ENCODE assay signal across 24 cellular contexts in the genomic region with DNA sequence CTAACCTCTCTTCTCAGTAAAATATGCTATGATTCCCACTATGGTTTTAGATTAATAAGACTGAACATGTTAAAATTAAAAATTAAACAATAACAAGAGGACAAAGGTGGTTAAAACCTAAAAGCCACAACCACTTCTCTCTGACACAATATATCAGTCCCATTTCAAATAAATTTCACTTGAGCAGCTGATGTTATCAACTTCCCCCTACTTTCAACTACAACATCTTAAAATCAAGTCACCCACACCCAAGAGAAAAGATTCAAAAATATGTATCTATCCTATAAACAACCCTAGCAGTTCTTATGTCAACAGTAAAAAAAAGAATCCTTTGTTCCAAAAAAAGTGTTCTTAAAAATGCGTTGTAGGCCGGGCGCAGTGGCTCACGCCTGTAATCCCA. TPM values are rescaled to one million over a fixed set of nuclear protein-coding genes. Genes with fewer than 3 reads are reported as not detected.
DNase-seq lines count a peak whose midpoint lies in the region; TF ChIP-seq lines count a peak whose summit lies in the region.
"Had no signal": no experiment of that assay in that cellular context is flagged by ENCODE, and none has a peak within 500 bp of the region (broad histone marks: within the 10 kb centered on the region; RNA-seq: fewer than 3 reads in every experiment).

No MANE protein-coding gene starts in this region.

- H3K4me1 Mint-ChIP-seq in T-helper 1 cell treated with Interleukin-12 subunit alpha and Interleukin-12 subunit beta and Interleukin-4 antibody, amounts not matched to agents 30 μg/mL and 1 μg/mL, for 36 hours (ENCODE audit: low read depth) = peaks cover 39% of the 10 kb centered on the region
- H3K4me1 Mint-ChIP-seq in CD4-positive, alpha-beta memory T cell = peaks cover 44 to 83% (median 68%) of the 10 kb centered on the region in 4 donors
- peaks cover 58% of the 10 kb centered on the region for H3K4me1 Mint-ChIP-seq in activated CD4-positive, alpha-beta memory T cell treated with anti-CD3 and anti-CD28 coated beads, Interleukin-2, amount 10 ng/mL, durations not matched to agents 7 days and 5 days
- H3K4me1 Mint-ChIP-seq in glutamatergic neuron (ENCODE audit: low read depth, unreplicated experiment) = peaks cover 22% of the 10 kb centered on the region

- H3K27ac ChIP-seq in CD4-positive, alpha-beta memory T cell (ENCODE audit: low read depth, low read length) = no peak overlapping the region
- H3K27ac ChIP-seq: 22Rv1, hepatocyte, thoracic aorta had no signal

- intact Hi-C loops in CD4-positive, alpha-beta memory T cell (cut with micrococcal nuclease) = no loop called here

- no peaks in the 10 kb centered on the region for H3K9me3 ChIP-seq in CD4-positive, alpha-beta memory T cell (ENCODE audit: control insufficient read depth in 1 of 2, low read length in 2 of 2)
- H3K9me3 ChIP-seq: HAP-1, thoracic aorta had no signal

- H3K36me3 ChIP-seq in CD4-positive, alpha-beta memory T cell (ENCODE audit: insufficient read depth, low read length) = peaks cover 15% of the 10 kb centered on the region

- H3K9me3 Mint-ChIP-seq in T-helper 1 cell treated with Interleukin-12 subunit alpha and Interleukin-12 subunit beta and Interleukin-4 antibody, amounts not matched to agents 30 μg/mL and 1 μg/mL, for 36 hours = no peaks in the 10 kb centered on the region
- no peaks in the 10 kb centered on the region for H3K9me3 Mint-ChIP-seq in CD4-positive, alpha-beta memory T cell
- H3K9me3 Mint-ChIP-seq in activated CD4-positive, alpha-beta memory T cell treated with anti-CD3 and anti-CD28 coated beads, Interleukin-2, amount 10 ng/mL, durations not matched to agents 7 days and 5 days = no peaks in the 10 kb centered on the region
- peaks cover 3% of the 10 kb centered on the region for H3K9me3 Mint-ChIP-seq in glutamatergic neuron (ENCODE audit: unreplicated experiment)

- H3K36me3 Mint-ChIP-seq in T-helper 1 cell treated with Interleukin-12 subunit alpha and Interleukin-12 subunit beta and Interleukin-4 antibody, amounts not matched to agents 30 μg/mL and 1 μg/mL, for 36 hours (ENCODE audit: low read depth) = peaks cover 27% of the 10 kb centered on the region
- peaks cover 35 to 48% of the 10 kb centered on the region in 2 donors for H3K36me3 Mint-ChIP-seq in CD4-positive, alpha-beta memory T cell
- peaks cover 55% of the 10 kb centered on the region for H3K36me3 Mint-ChIP-seq in activated CD4-positive, alpha-beta memory T cell treated with anti-CD3 and anti-CD28 coated beads, Interleukin-2, amount 10 ng/mL, durations not matched to agents 7 days and 5 days (ENCODE audit: low read depth)
- H3K36me3 Mint-ChIP-seq in glutamatergic neuron (ENCODE audit: unreplicated experiment) = no peaks in the 10 kb centered on the region

- H3K4me1 ChIP-seq in CD4-positive, alpha-beta memory T cell (ENCODE audit: insufficient read depth, low read length) = peaks cover 93% of the 10 kb centered on the region

- TF ChIP-seq CTCF in glutamatergic neuron (IDR thresholded peaks at IDR 0.05; ENCODE audit: partially characterized antibody, unreplicated experiment) = no peak

- H3K4me3 Mint-ChIP-seq in T-helper 1 cell treated with Interleukin-12 subunit alpha and Interleukin-12 subunit beta and Interleukin-4 antibody, amounts not matched to agents 30 μg/mL and 1 μg/mL, for 36 hours = peak overlapping the region; percentile 38
- H3K4me3 Mint-ChIP-seq in CD4-positive, alpha-beta memory T cell = peak overlapping the region; percentile 29 to 74 (median 56)
- H3K4me3 Mint-ChIP-seq in activated CD4-positive, alpha-beta memory T cell treated with anti-CD3 and anti-CD28 coated beads, Interleukin-2, amount 10 ng/mL, durations not matched to agents 7 days and 5 days = peak overlapping the region; percentile 12
- H3K4me3 Mint-ChIP-seq in glutamatergic neuron (ENCODE audit: unreplicated experiment) = no peak overlapping the region

- no peaks in the 10 kb centered on the region for H3K27me3 ChIP-seq in CD4-positive, alpha-beta memory T cell (ENCODE audit: insufficient read depth, low read length)
- H3K27me3 ChIP-seq: hepatocyte had no signal

- H3K27ac Mint-ChIP-seq in T-helper 1 cell treated with Interleukin-12 subunit alpha and Interleukin-12 subunit beta and Interleukin-4 antibody, amounts not matched to agents 30 μg/mL and 1 μg/mL, for 36 hours = peak overlapping the region; percentile 43
- peak overlapping the region; percentile 12 to 93 (median 74) for H3K27ac Mint-ChIP-seq in CD4-positive, alpha-beta memory T cell
- peak overlapping the region; percentile 55 for H3K27ac Mint-ChIP-seq in activated CD4-positive, alpha-beta memory T cell treated with anti-CD3 and anti-CD28 coated beads, Interleukin-2, amount 10 ng/mL, durations not matched to agents 7 days and 5 days
- peak overlapping the region; percentile 3 for H3K27ac Mint-ChIP-seq in glutamatergic neuron (ENCODE audit: unreplicated experiment)
- H3K27ac Mint-ChIP-seq: B cell had no signal

- POLR2A ChIA-PET in CD4-positive, alpha-beta memory T cell (lab: Charles Lee; ENCODE audit: partially characterized antibody) = no interaction called here
- POLR2A ChIA-PET in activated CD4-positive, alpha-beta memory T cell treated with anti-CD3 and anti-CD28 coated beads, Interleukin-2, amount 10 ng/mL, durations not matched to agents 7 days and 5 days (lab: Charles Lee) = no interaction called here

- DNase-seq in T-helper 1 cell (no peak), glutamatergic neuron (no peak), NCI-H446 (lab: John Stamatoyannopoulos, UW) (no peak), HuH-7.5 (ENCODE audit: low spot score) (no peak), NCI-H1694 (lab: John Stamatoyannopoulos, UW) (no peak)
- peak in 4 of 5 donors; percentile 30 to 50 (median 36) for DNase-seq in CD4-positive, alpha-beta memory T cell
- DNase-seq in activated CD4-positive, alpha-beta memory T cell treated with anti-CD3 and anti-CD28 coated beads, Interleukin-2, amount 10 ng/mL, durations not matched to agents 7 days and 5 days = no peak
- DNase-seq: activated CD4-positive, alpha-beta T cell treated with anti-CD3 and anti-CD28 coated beads for 4 hours; DMS 273 treated with DMSO at 0.1 percent for 48 hours; GDM1; islet precursor cell; KG1; NCI-H1048; NCI-H2107; NCI-H524 treated with DMSO at 0.1 percent for 48 hours; SIG-M5; stimulated activated CD8-positive, alpha-beta memory T cell treated with anti-CD3 and anti-CD28 coated beads, Interleukin-4, amount 100 ng/mL, for 48 hours had no signal

- no peak overlapping the region for H3K4me3 ChIP-seq in CD4-positive, alpha-beta memory T cell (ENCODE audit: low read length in 2 of 2)
- H3K4me3 ChIP-seq: HAP-1, hepatocyte, lung, thoracic aorta had no signal

- no peaks in the 10 kb centered on the region for H3K27me3 Mint-ChIP-seq in T-helper 1 cell treated with Interleukin-12 subunit alpha and Interleukin-12 subunit beta and Interleukin-4 antibody, amounts not matched to agents 30 μg/mL and 1 μg/mL, for 36 hours (ENCODE audit: low read depth)
- no peaks in the 10 kb centered on the region for H3K27me3 Mint-ChIP-seq in CD4-positive, alpha-beta memory T cell
- no peaks in the 10 kb centered on the region for H3K27me3 Mint-ChIP-seq in activated CD4-positive, alpha-beta memory T cell treated with anti-CD3 and anti-CD28 coated beads, Interleukin-2, amount 10 ng/mL, durations not matched to agents 7 days and 5 days
- peaks cover 5% of the 10 kb centered on the region for H3K27me3 Mint-ChIP-seq in glutamatergic neuron (ENCODE audit: unreplicated experiment)
- H3K27me3 Mint-ChIP-seq: B cell had no signal

- CTCF ChIA-PET in CD4-positive, alpha-beta memory T cell (lab: Charles Lee; ENCODE audit: partially characterized antibody) = no interaction called here
- CTCF ChIA-PET in activated CD4-positive, alpha-beta memory T cell treated with anti-CD3 and anti-CD28 coated beads, Interleukin-2, amount 10 ng/mL, durations not matched to agents 7 days and 5 days (lab: Charles Lee) = no interaction called here

RNA-seq across cellular contexts. Expression of a gene that starts 7.5 kb away (rescaled TPM):
- 100 to 1,000 TPM; 146 to 164 TPM for total RNA-seq in CD4-positive, alpha-beta memory T cell
- 100 to 1,000 TPM; 126 to 130 TPM for polyA plus RNA-seq in CD4-positive, alpha-beta memory T cell
- total RNA-seq in activated CD4-positive, alpha-beta memory T cell treated with anti-CD3 and anti-CD28 coated beads, Interleukin-2, amount 10 ng/mL, durations not matched to agents 7 days and 5 days = 10 to 100 TPM; 86.8 to 87.4 TPM
- 188 TPM for total RNA-seq in glutamatergic neuron (ENCODE audit: unreplicated experiment)

Comparison
In these comparisons a context has a peak if more than half of its experiments do, and no peak if none do; other contexts are left out.
1. H3K27ac Mint-ChIP-seq: peak in every context shown above with its lines; median percentile 74 in CD4-positive, alpha-beta memory T cell; 55 in activated CD4-positive, alpha-beta memory T cell treated with anti-CD3 and anti-CD28 coated beads, Interleukin-2, amount 10 ng/mL, durations not matched to agents 7 days and 5 days; 43 in T-helper 1 cell treated with Interleukin-12 subunit alpha and Interleukin-12 subunit beta and Interleukin-4 antibody, amounts not matched to agents 30 μg/mL and 1 μg/mL, for 36 hours; 3 in glutamatergic neuron.
2. DNase-seq: peak in CD4-positive, alpha-beta memory T cell (4 of 5); none in T-helper 1 cell (0 of 5), activated CD4-positive, alpha-beta memory T cell treated with anti-CD3 and anti-CD28 coated beads, Interleukin-2, amount 10 ng/mL, durations not matched to agents 7 days and 5 days (single experiment), glutamatergic neuron (single experiment), NCI-H446 (0 of 2), HuH-7.5 (single experiment) and NCI-H1694 (single experiment).